ENCODE assay signal across 8 cellular contexts in genomic region chr16:80375513-80375912, GRCh38.
"Had no signal": no experiment of that assay in that cellular context is flagged by ENCODE, and none has a peak within 500 bp of the region (broad histone marks: within the 10 kb centered on the region; RNA-seq: fewer than 3 reads in every experiment).

No MANE protein-coding gene starts in this region.

- H3K4me3 ChIP-seq: GM12878 had no signal

- DNase-seq: GDM1, GF-D8 had no signal

- FAIRE-seq: G401.6, GM12878, GM12891, GM12892, GM18507, GM19239 had no signal

- ATAC-seq: GM12878 had no signal
